In genomic region chr1:1157914-1158710, GRCh38 we compare ENCODE assay signal across 8 cellular contexts. TPM values are rescaled to one million over a fixed set of nuclear protein-coding genes. Genes with fewer than 3 reads are reported as not detected.
DNase-seq lines count a peak whose midpoint lies in the region; ATAC-seq and TF ChIP-seq lines count a peak whose summit lies in the region.

No MANE protein-coding gene starts in this region.

- H3K4me3 Mint-ChIP-seq in activated naive CD4-positive, alpha-beta T cell treated with anti-CD3 and anti-CD28 coated beads, Interleukin-2, amount 10 ng/mL, durations not matched to agents 7 days and 5 days, result no peak overlapping the region
- no peak overlapping the region for H3K4me3 Mint-ChIP-seq in glutamatergic neuron (ENCODE audit: unreplicated experiment)

- no CpG with 5 or more reads among the region's 46 CpGs for WGBS in neuronal stem cell (ENCODE audit: extremely low coverage in 2 of 2, insufficient read length in 2 of 2, insufficient replicate concordance in 1 of 2), 2 donors

- H3K14ac ChIP-seq in neuronal stem cell (ENCODE audit: low read length), result peak overlapping the region; percentile 99

- H2AFZ ChIP-seq in MM.1S (ENCODE audit: low read length) (peak overlapping the region; percentile 88), neuronal stem cell (ENCODE audit: low read length) (peak overlapping the region; percentile 96)

- peak overlapping the region; percentile 98 for H3K18ac ChIP-seq in neuronal stem cell (ENCODE audit: low read length)

- H3K79me2 ChIP-seq in MM.1S (ENCODE audit: low read length), result no peaks in the 10 kb centered on the region

- DNase-seq in AG09309 (ENCODE audit: low read depth) (no peak), GM19240 (ENCODE audit: insufficient read length, low spot score) (peak; percentile 85), MM.1S (no peak), glutamatergic neuron (peak; percentile 64), neuronal stem cell (ENCODE audit: low spot score) (peak; percentile 63), COR-L47 (lab: John Stamatoyannopoulos, UW) (no peak)
- DNase-seq in activated naive CD4-positive, alpha-beta T cell treated with anti-CD3 and anti-CD28 coated beads, Interleukin-2, amount 10 ng/mL, durations not matched to agents 7 days and 5 days, result peak; percentile 56

- H3K27ac ChIP-seq in MM.1S (ENCODE audit: low read length) (no peak overlapping the region), neuronal stem cell (replicated peaks; ENCODE audit: low read length) (peak overlapping the region; percentile 79)

- no peak overlapping the region for H3K27ac Mint-ChIP-seq in activated naive CD4-positive, alpha-beta T cell treated with anti-CD3 and anti-CD28 coated beads, Interleukin-2, amount 10 ng/mL, durations not matched to agents 7 days and 5 days
- H3K27ac Mint-ChIP-seq in glutamatergic neuron (ENCODE audit: unreplicated experiment), result no peak overlapping the region

- no peaks in the 10 kb centered on the region for H3K9me3 ChIP-seq in MM.1S (replicated peaks; ENCODE audit: insufficient read depth, low read length)
- H3K9me3 ChIP-seq in neuronal stem cell (replicated peaks in 1 of 2; ENCODE audit: control insufficient read depth in 2 of 2, insufficient read depth in 1 of 2, low read depth in 1 of 2, low read length in 2 of 2), result peaks cover 3 to 7% of the 10 kb centered on the region in 2 donors

- H3K36me3 ChIP-seq in MM.1S (replicated peaks; ENCODE audit: insufficient read depth, low read length) (no peaks in the 10 kb centered on the region), neuronal stem cell (replicated peaks in 1 of 2; ENCODE audit: control insufficient read depth in 2 of 2, insufficient read depth in 2 of 2, low read length in 2 of 2) (no peaks in the 10 kb centered on the region)

- peaks cover 1% of the 10 kb centered on the region for H3K79me1 ChIP-seq in neuronal stem cell (ENCODE audit: low read depth, low read length)

- peak overlapping the region; percentile 98 for H3K4me2 ChIP-seq in MM.1S (ENCODE audit: low read depth, low read length)
- peak overlapping the region; percentile 97 for H3K4me2 ChIP-seq in neuronal stem cell (ENCODE audit: insufficient read depth, low read length, poor library complexity, severe bottlenecking)

- peak overlapping the region; percentile 99 for H3K4ac ChIP-seq in neuronal stem cell (ENCODE audit: low read length)

- H3K4me1 ChIP-seq in MM.1S (ENCODE audit: low read length), result no peaks in the 10 kb centered on the region
- H3K4me1 ChIP-seq in neuronal stem cell (ENCODE audit: control insufficient read depth in 2 of 2, insufficient read depth in 1 of 2, low read depth in 1 of 2, low read length in 2 of 2), result peaks cover 5 to 16% of the 10 kb centered on the region in 2 donors

- peak overlapping the region; percentile 100 for H2AK5ac ChIP-seq in neuronal stem cell (ENCODE audit: low read depth, low read length)

- H3K9me2 ChIP-seq in MM.1S (replicated peaks; ENCODE audit: insufficient read depth, low read length), result no peaks in the 10 kb centered on the region

- peaks cover 88% of the 10 kb centered on the region for H3K27me3 ChIP-seq in MM.1S (replicated peaks; ENCODE audit: insufficient read depth, low read length)
- no peaks in the 10 kb centered on the region for H3K27me3 ChIP-seq in neuronal stem cell (ENCODE audit: control insufficient read depth in 3 of 3, insufficient read depth in 3 of 3, low read depth in 1 of 3, low read length in 3 of 3)

- H3K23ac ChIP-seq in neuronal stem cell (ENCODE audit: low read depth, low read length, poor library complexity), result peak overlapping the region; percentile 93

- H3K4me3 ChIP-seq in AG09309 (ENCODE audit: control insufficient read depth, low read depth, low read length), result peak overlapping the region; percentile 55
- H3K4me3 ChIP-seq in MM.1S (ENCODE audit: low read length), result peak overlapping the region; percentile 67
- H3K4me3 ChIP-seq in neuronal stem cell (ENCODE audit: low read length in 2 of 2), result peak overlapping the region in 1 of 2 donors; percentile 81

- peak overlapping the region; percentile 98 for H2BK5ac ChIP-seq in neuronal stem cell (ENCODE audit: low read length)

- peaks cover 3% of the 10 kb centered on the region for H3K4me1 Mint-ChIP-seq in activated naive CD4-positive, alpha-beta T cell treated with anti-CD3 and anti-CD28 coated beads, Interleukin-2, amount 10 ng/mL, durations not matched to agents 7 days and 5 days
- H3K4me1 Mint-ChIP-seq in glutamatergic neuron (ENCODE audit: low read depth, unreplicated experiment), result no peaks in the 10 kb centered on the region

- H3F3A ChIP-seq in MM.1S (ENCODE audit: insufficient read depth, low read length), result no peaks in the 10 kb centered on the region

- H4K8ac ChIP-seq in neuronal stem cell (ENCODE audit: low read depth, low read length), result peak overlapping the region; percentile 99

- peak overlapping the region; percentile 95 for H2BK12ac ChIP-seq in neuronal stem cell (ENCODE audit: low read length)

- H2BK15ac ChIP-seq in neuronal stem cell (ENCODE audit: low read length), result peak overlapping the region; percentile 99

- H3K9ac ChIP-seq in MM.1S (ENCODE audit: low read length) (peak overlapping the region; percentile 56; the same call in 1 of the 2 replicates), neuronal stem cell (ENCODE audit: low read depth, low read length, poor library complexity) (peak overlapping the region; percentile 77)

- no peaks in the 10 kb centered on the region for H4K20me1 ChIP-seq in MM.1S (ENCODE audit: insufficient read depth, low read length)

- H3K9me3 Mint-ChIP-seq in activated naive CD4-positive, alpha-beta T cell treated with anti-CD3 and anti-CD28 coated beads, Interleukin-2, amount 10 ng/mL, durations not matched to agents 7 days and 5 days, result peaks cover 12% of the 10 kb centered on the region
- H3K9me3 Mint-ChIP-seq in glutamatergic neuron (ENCODE audit: unreplicated experiment), result peaks cover 70% of the 10 kb centered on the region

- TF ChIP-seq CTCF in AG09309 (IDR thresholded peaks at IDR 0.05; ENCODE audit: control insufficient read depth, insufficient read depth, low read depth, low read length, missing control alignments) (no peak), MM.1S (IDR thresholded peaks at IDR 0.05; ENCODE audit: low read length) (no peak), glutamatergic neuron (IDR thresholded peaks at IDR 0.05; ENCODE audit: partially characterized antibody, unreplicated experiment) (no peak)

- no peak for ATAC-seq in HG02884 (IDR thresholded peaks at IDR 0.05; ENCODE audit: unreplicated experiment)

- peak overlapping the region; percentile 99 for H4K91ac ChIP-seq in neuronal stem cell (ENCODE audit: low read depth, low read length, poor library complexity)

- H3K27me3 Mint-ChIP-seq in activated naive CD4-positive, alpha-beta T cell treated with anti-CD3 and anti-CD28 coated beads, Interleukin-2, amount 10 ng/mL, durations not matched to agents 7 days and 5 days, result peaks cover 23% of the 10 kb centered on the region
- peaks cover 62% of the 10 kb centered on the region for H3K27me3 Mint-ChIP-seq in glutamatergic neuron (ENCODE audit: unreplicated experiment)

- CTCF ChIA-PET in activated naive CD4-positive, alpha-beta T cell treated with anti-CD3 and anti-CD28 coated beads, Interleukin-2, amount 10 ng/mL, durations not matched to agents 7 days and 5 days (lab: Charles Lee), result no interaction called here

- H2BK120ac ChIP-seq in neuronal stem cell (ENCODE audit: low read depth, low read length), result peak overlapping the region; percentile 99

- H3K36me3 Mint-ChIP-seq in activated naive CD4-positive, alpha-beta T cell treated with anti-CD3 and anti-CD28 coated beads, Interleukin-2, amount 10 ng/mL, durations not matched to agents 7 days and 5 days, result peaks cover 1% of the 10 kb centered on the region
- H3K36me3 Mint-ChIP-seq in glutamatergic neuron (ENCODE audit: unreplicated experiment), result peaks cover 13% of the 10 kb centered on the region

RNA-seq across cellular contexts. Expression of gene TTLL10, which starts 15.6 kb away (rescaled TPM):
- total RNA-seq in glutamatergic neuron (ENCODE audit: unreplicated experiment), result not detected
- polyA plus RNA-seq in neuronal stem cell (2013, experiment 1 of 2), result 1.3 TPM
- polyA plus RNA-seq in neuronal stem cell (2013, experiment 2 of 2), result 1.3 TPM

RNA-seq across cellular contexts. Expression of gene C1orf159, which starts 42.2 kb away (rescaled TPM):
- 24.5 TPM for total RNA-seq in glutamatergic neuron (ENCODE audit: unreplicated experiment)
- polyA plus RNA-seq in neuronal stem cell (2013, experiment 1 of 2), result 12.3 TPM
- 11.7 TPM for polyA plus RNA-seq in neuronal stem cell (2013, experiment 2 of 2)

RNA-seq across cellular contexts. Expression of gene TNFRSF18, which starts 48.3 kb away (rescaled TPM):
- 3.0 TPM for total RNA-seq in glutamatergic neuron (ENCODE audit: unreplicated experiment)
- polyA plus RNA-seq in neuronal stem cell (2013, experiment 1 of 2), result 0.21 TPM
- 0.36 TPM for polyA plus RNA-seq in neuronal stem cell (2013, experiment 2 of 2)

RNA-seq across cellular contexts. Expression of gene TNFRSF4, which starts 55.8 kb away (rescaled TPM):
- total RNA-seq in glutamatergic neuron (ENCODE audit: unreplicated experiment), result 0.29 TPM
- polyA plus RNA-seq in neuronal stem cell (2013, experiment 1 of 2), result 0.06 TPM
- 0.08 TPM for polyA plus RNA-seq in neuronal stem cell (2013, experiment 2 of 2)

Comparison
In these comparisons a context has a peak if more than half of its experiments do, and no peak if none do; other contexts are left out.
1. DNase-seq: peak in GM19240 (single experiment), activated naive CD4-positive, alpha-beta T cell treated with anti-CD3 and anti-CD28 coated beads, Interleukin-2, amount 10 ng/mL, durations not matched to agents 7 days and 5 days (single experiment), glutamatergic neuron (single experiment) and neuronal stem cell (single experiment); none in AG09309 (single experiment), MM.1S (single experiment) and COR-L47 (single experiment).